Comparison of ENCODE assay signal across 1 cellular context in genomic region chr11:119376197-119376847, GRCh38.
TF ChIP-seq lines count a peak whose summit lies in the region.

No MANE protein-coding gene starts in this region.

TF ChIP-seq in HepG2, 621 proteins besides CTCF, POLR2A, EP300 and RAD21 (continued from another document and continues in another):
- TF ChIP-seq ZBED4 (CRISPR knock-in tag; IDR thresholded peaks at IDR 0.05; ENCODE audit: borderline replicate concordance): no peak
- no peak for TF ChIP-seq ZC3H4 (CRISPR knock-in tag; IDR thresholded peaks at IDR 0.05; ENCODE audit: borderline replicate concordance)
- TF ChIP-seq NR0B2 (CRISPR knock-in tag; IDR thresholded peaks at IDR 0.05): peak; percentile 94; the same call in 1 of the 2 replicates
- TF ChIP-seq ELK4 (CRISPR knock-in tag; IDR thresholded peaks at IDR 0.05; ENCODE audit: borderline replicate concordance): no peak
- TF ChIP-seq KLF16 (CRISPR knock-in tag; IDR thresholded peaks at IDR 0.05): peak in 1 of 2 experiments; percentile 42; a peak in 1 of 4 replicates
- TF ChIP-seq ZNF816 (CRISPR knock-in tag; IDR thresholded peaks at IDR 0.05; ENCODE audit: borderline replicate concordance): no peak
- TF ChIP-seq CBFB (CRISPR knock-in tag; IDR thresholded peaks at IDR 0.05): no peak; the same call in 1 of the 2 replicates
- TF ChIP-seq DMAP1 (CRISPR knock-in tag; IDR thresholded peaks at IDR 0.05): peak; percentile 75
- peak; percentile 56; the same call in 1 of the 2 replicates for TF ChIP-seq DR1 (CRISPR knock-in tag; IDR thresholded peaks at IDR 0.05)
- TF ChIP-seq ZNF589 (CRISPR knock-in tag; conservative IDR thresholded peaks at IDR 0.05): 0 out of 2 replicates have a peak, but pooled peaks have one; percentile 33
- TF ChIP-seq NFE2 (CRISPR knock-in tag; IDR thresholded peaks at IDR 0.05): no peak
- TF ChIP-seq ZNF660 (CRISPR knock-in tag; IDR thresholded peaks at IDR 0.05; ENCODE audit: borderline replicate concordance, low read depth): no peak
- TF ChIP-seq ZNF383 (CRISPR knock-in tag; IDR thresholded peaks at IDR 0.05; ENCODE audit: borderline replicate concordance): no peak
- no peak for TF ChIP-seq TBL1XR1 (IDR thresholded peaks at IDR 0.05; ENCODE audit: borderline replicate concordance, low read length, partially characterized antibody)
- peak; percentile 72 for TF ChIP-seq MED1 (CRISPR knock-in tag; IDR thresholded peaks at IDR 0.05)
- TF ChIP-seq, protein P1, sequence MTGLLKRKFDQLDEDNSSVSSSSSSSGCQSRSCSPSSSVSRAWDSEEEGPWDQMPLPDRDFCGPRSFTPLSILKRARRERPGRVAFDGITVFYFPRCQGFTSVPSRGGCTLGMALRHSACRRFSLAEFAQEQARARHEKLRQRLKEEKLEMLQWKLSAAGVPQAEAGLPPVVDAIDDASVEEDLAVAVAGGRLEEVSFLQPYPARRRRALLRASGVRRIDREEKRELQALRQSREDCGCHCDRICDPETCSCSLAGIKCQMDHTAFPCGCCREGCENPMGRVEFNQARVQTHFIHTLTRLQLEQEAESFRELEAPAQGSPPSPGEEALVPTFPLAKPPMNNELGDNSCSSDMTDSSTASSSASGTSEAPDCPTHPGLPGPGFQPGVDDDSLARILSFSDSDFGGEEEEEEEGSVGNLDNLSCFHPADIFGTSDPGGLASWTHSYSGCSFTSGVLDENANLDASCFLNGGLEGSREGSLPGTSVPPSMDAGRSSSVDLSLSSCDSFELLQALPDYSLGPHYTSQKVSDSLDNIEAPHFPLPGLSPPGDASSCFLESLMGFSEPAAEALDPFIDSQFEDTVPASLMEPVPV (CRISPR knock-in tag; IDR thresholded peaks at IDR 0.05): no peak
- peak; percentile 38; the same call in 1 of the 2 replicates for TF ChIP-seq RXRB (CRISPR knock-in tag; IDR thresholded peaks at IDR 0.05; ENCODE audit: borderline replicate concordance)
- TF ChIP-seq ZNF451 (CRISPR knock-in tag; IDR thresholded peaks at IDR 0.05): no peak
- TF ChIP-seq, protein P2, sequence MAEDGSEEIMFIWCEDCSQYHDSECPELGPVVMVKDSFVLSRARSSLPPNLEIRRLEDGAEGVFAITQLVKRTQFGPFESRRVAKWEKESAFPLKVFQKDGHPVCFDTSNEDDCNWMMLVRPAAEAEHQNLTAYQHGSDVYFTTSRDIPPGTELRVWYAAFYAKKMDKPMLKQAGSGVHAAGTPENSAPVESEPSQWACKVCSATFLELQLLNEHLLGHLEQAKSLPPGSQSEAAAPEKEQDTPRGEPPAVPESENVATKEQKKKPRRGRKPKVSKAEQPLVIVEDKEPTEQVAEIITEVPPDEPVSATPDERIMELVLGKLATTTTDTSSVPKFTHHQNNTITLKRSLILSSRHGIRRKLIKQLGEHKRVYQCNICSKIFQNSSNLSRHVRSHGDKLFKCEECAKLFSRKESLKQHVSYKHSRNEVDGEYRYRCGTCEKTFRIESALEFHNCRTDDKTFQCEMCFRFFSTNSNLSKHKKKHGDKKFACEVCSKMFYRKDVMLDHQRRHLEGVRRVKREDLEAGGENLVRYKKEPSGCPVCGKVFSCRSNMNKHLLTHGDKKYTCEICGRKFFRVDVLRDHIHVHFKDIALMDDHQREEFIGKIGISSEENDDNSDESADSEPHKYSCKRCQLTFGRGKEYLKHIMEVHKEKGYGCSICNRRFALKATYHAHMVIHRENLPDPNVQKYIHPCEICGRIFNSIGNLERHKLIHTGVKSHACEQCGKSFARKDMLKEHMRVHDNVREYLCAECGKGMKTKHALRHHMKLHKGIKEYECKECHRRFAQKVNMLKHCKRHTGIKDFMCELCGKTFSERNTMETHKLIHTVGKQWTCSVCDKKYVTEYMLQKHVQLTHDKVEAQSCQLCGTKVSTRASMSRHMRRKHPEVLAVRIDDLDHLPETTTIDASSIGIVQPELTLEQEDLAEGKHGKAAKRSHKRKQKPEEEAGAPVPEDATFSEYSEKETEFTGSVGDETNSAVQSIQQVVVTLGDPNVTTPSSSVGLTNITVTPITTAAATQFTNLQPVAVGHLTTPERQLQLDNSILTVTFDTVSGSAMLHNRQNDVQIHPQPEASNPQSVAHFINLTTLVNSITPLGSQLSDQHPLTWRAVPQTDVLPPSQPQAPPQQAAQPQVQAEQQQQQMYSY (CRISPR knock-in tag; IDR thresholded peaks at IDR 0.05): no peak
- peak; percentile 56 for TF ChIP-seq NFYB (CRISPR knock-in tag; IDR thresholded peaks at IDR 0.05)
- no peak for TF ChIP-seq ZNF777 (CRISPR knock-in tag; IDR thresholded peaks at IDR 0.05)
- TF ChIP-seq ZNF839 (CRISPR knock-in tag; IDR thresholded peaks at IDR 0.05; ENCODE audit: borderline replicate concordance): no peak
- no peak for TF ChIP-seq BRF2 (CRISPR knock-in tag; IDR thresholded peaks at IDR 0.05)
- peak; percentile 70 for TF ChIP-seq BCL6 (CRISPR knock-in tag; IDR thresholded peaks at IDR 0.05)
- TF ChIP-seq NCOA5 (CRISPR knock-in tag; IDR thresholded peaks at IDR 0.05): no peak
- TF ChIP-seq REPIN1 (CRISPR knock-in tag; IDR thresholded peaks at IDR 0.05; ENCODE audit: borderline replicate concordance, low read depth): no peak
- TF ChIP-seq STAT5B (CRISPR knock-in tag; IDR thresholded peaks at IDR 0.05): no peak
- TF ChIP-seq HDAC2 (CRISPR knock-in tag; IDR thresholded peaks at IDR 0.05): peak; percentile 86
- no peak for TF ChIP-seq ZNF296 (CRISPR knock-in tag; conservative IDR thresholded peaks at IDR 0.05)
- TF ChIP-seq KLF12 (CRISPR knock-in tag; IDR thresholded peaks at IDR 0.05; ENCODE audit: borderline replicate concordance): no peak
- no peak for TF ChIP-seq JUNB (CRISPR knock-in tag; IDR thresholded peaks at IDR 0.05; ENCODE audit: borderline replicate concordance)
- no peak for TF ChIP-seq ZBTB39 (CRISPR knock-in tag; IDR thresholded peaks at IDR 0.05)
- TF ChIP-seq ZFP91 (CRISPR knock-in tag; IDR thresholded peaks at IDR 0.05; ENCODE audit: borderline replicate concordance): peak; percentile 80
- TF ChIP-seq ZBTB46 (CRISPR knock-in tag; IDR thresholded peaks at IDR 0.05; ENCODE audit: borderline replicate concordance): no peak
- TF ChIP-seq ZFP90 (CRISPR knock-in tag; IDR thresholded peaks at IDR 0.05; ENCODE audit: borderline replicate concordance): peak; percentile 69; the same call in 1 of the 2 replicates
- TF ChIP-seq IRF2 (CRISPR knock-in tag; IDR thresholded peaks at IDR 0.05): peak; percentile 27; the same call in 1 of the 2 replicates
- peak; percentile 75 for TF ChIP-seq KDM4B (CRISPR knock-in tag; IDR thresholded peaks at IDR 0.05)
- TF ChIP-seq ZNF256 (CRISPR knock-in tag; conservative IDR thresholded peaks at IDR 0.05): no peak
- TF ChIP-seq ZNF44 (CRISPR knock-in tag; IDR thresholded peaks at IDR 0.05): no peak
- TF ChIP-seq IKZF1 (IDR thresholded peaks at IDR 0.05): no peak
- peak; percentile 55; the same call in 1 of the 2 replicates for TF ChIP-seq HMG20B (CRISPR knock-in tag; conservative IDR thresholded peaks at IDR 0.05)
- no peak for TF ChIP-seq NAIF1 (CRISPR knock-in tag; IDR thresholded peaks at IDR 0.05; ENCODE audit: borderline replicate concordance)
- TF ChIP-seq PREB (CRISPR knock-in tag; IDR thresholded peaks at IDR 0.05): no peak
- TF ChIP-seq SYNCRIP (IDR thresholded peaks at IDR 0.05; ENCODE audit: insufficient read depth, low read depth, low read length): no peak
